1 cellular context compared by ENCODE assay signal in the genomic region with DNA sequence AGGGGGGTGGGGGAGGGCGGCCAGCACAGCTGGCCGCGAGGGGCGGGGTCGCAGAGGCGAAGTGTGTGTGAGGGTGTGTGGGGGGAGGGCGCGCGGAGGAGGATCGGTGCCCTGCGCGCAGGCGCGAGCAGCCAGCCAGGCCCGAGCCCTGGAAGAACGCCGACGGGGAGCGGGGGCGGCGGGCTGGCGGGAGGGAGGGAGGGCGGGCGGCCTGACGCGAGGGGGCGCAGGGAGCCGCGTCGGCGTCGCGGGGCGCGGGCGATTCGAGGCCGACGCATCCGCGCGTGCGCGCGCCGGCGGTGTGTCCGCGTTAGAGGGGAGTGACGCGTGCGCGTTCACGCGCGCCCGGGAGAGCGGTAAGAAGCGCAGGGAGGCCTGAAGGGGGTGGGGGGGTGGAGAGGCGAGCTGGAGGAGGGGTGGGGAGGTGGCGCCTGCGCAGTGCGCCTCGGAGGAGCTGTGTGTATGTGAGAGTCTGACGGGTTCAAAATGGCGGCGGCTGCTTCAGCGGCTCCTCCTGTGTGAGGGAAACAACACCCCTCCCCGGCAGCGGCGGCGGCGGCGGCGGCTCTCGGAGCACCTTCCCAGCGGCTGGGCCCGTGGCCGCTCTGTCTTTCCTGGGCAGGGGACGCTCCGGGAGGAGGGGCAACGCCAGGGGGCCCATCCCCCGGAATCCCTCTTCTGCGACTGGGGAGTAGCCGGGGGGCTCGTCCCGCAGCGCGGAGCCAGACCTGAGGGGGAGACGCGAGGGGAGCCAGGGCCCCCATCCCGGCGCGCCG.
TF ChIP-seq lines count a peak whose summit lies in the region.

A gene (plus strand): TSS at position 463 of the 776 bp plus-strand sequence. CDS start 2,054 bp downstream, outside the sequence.

TF ChIP-seq in HepG2, 621 proteins besides CTCF, POLR2A, EP300 and RAD21 (continued from another document and continues in another):
- TF ChIP-seq SALL1 (CRISPR knock-in tag; IDR thresholded peaks at IDR 0.05) (peak; percentile 53; the same call in 1 of the 2 replicates), FOXC1 (CRISPR knock-in tag; IDR thresholded peaks at IDR 0.05; ENCODE audit: borderline replicate concordance) (peak; percentile 42; the same call in 1 of the 2 replicates), YY1 (IDR thresholded peaks at IDR 0.05; ENCODE audit: insufficient read depth, insufficient replicate concordance, low read depth, low read length) (peak; percentile 93), THAP11 (CRISPR knock-in tag; IDR thresholded peaks at IDR 0.05) (peak; percentile 47), ZNF850 (CRISPR knock-in tag; conservative IDR thresholded peaks at IDR 0.05) (no peak), HNF4G (IDR thresholded peaks at IDR 0.05; ENCODE audit: borderline replicate concordance, low read depth, low read length) (no peak), HNF4G (CRISPR knock-in tag; IDR thresholded peaks at IDR 0.05; ENCODE audit: borderline replicate concordance, low read depth) (0 out of 2 replicates have a peak, but pooled peaks have one; percentile 13), RBFOX2 (IDR thresholded peaks at IDR 0.05; ENCODE audit: low read depth, low read length) (peak; percentile 80), SETDB1 (CRISPR knock-in tag; IDR thresholded peaks at IDR 0.05; ENCODE audit: borderline replicate concordance) (no peak), ZFY (CRISPR knock-in tag; IDR thresholded peaks at IDR 0.05) (peak; percentile 40; the same call in 1 of the 2 replicates), SP4 (CRISPR knock-in tag; IDR thresholded peaks at IDR 0.05) (0 out of 2 replicates have a peak, but pooled peaks have one; percentile 43), ZFX (CRISPR knock-in tag; IDR thresholded peaks at IDR 0.05; ENCODE audit: low read depth) (peak; percentile 76), ZNF768 (CRISPR knock-in tag; IDR thresholded peaks at IDR 0.05) (peak; percentile 12; the same call in 1 of the 2 replicates), ZNF775 (CRISPR knock-in tag; IDR thresholded peaks at IDR 0.05; ENCODE audit: borderline replicate concordance) (no peak), MATR3 (CRISPR knock-in tag; IDR thresholded peaks at IDR 0.05) (no peak), KLF11 (CRISPR knock-in tag; IDR thresholded peaks at IDR 0.05) (no peak), TMF1 (CRISPR knock-in tag; IDR thresholded peaks at IDR 0.05; ENCODE audit: low read depth) (no peak), ZNF430 (CRISPR knock-in tag; IDR thresholded peaks at IDR 0.05) (0 out of 2 replicates have a peak, but pooled peaks have one; percentile 50), ZNF17 (CRISPR knock-in tag; IDR thresholded peaks at IDR 0.05) (no peak), ZNF569 (CRISPR knock-in tag; IDR thresholded peaks at IDR 0.05; ENCODE audit: borderline replicate concordance) (no peak), HOXA3 (CRISPR knock-in tag; IDR thresholded peaks at IDR 0.05) (peak; percentile 77; the same call in 1 of the 2 replicates), KAT7 (CRISPR knock-in tag; IDR thresholded peaks at IDR 0.05; ENCODE audit: borderline replicate concordance) (peak; percentile 57; the same call in 1 of the 2 replicates), ZBTB8A (CRISPR knock-in tag; IDR thresholded peaks at IDR 0.05; ENCODE audit: borderline replicate concordance, low read depth) (no peak), KDM2A (CRISPR knock-in tag; IDR thresholded peaks at IDR 0.05; ENCODE audit: borderline replicate concordance, low read depth) (peak; percentile 76), PHF8 (CRISPR knock-in tag; IDR thresholded peaks at IDR 0.05) (peak; percentile 87), POLR2G (IDR thresholded peaks at IDR 0.05; ENCODE audit: low read depth, low read length) (peak; percentile 78), KLF16 (CRISPR knock-in tag; IDR thresholded peaks at IDR 0.05) (peak in 1 of 2 experiments; percentile 47; a peak in 1 of 4 replicates), SMAD9 (CRISPR knock-in tag; IDR thresholded peaks at IDR 0.05) (peak; percentile 57; the same call in 1 of the 2 replicates), ZNF44 (CRISPR knock-in tag; IDR thresholded peaks at IDR 0.05) (no peak), PPARG (CRISPR knock-in tag; conservative IDR thresholded peaks at IDR 0.05) (no peak), GZF1 (CRISPR knock-in tag; IDR thresholded peaks at IDR 0.05) (no peak)
- TF ChIP-seq, protein P1, sequence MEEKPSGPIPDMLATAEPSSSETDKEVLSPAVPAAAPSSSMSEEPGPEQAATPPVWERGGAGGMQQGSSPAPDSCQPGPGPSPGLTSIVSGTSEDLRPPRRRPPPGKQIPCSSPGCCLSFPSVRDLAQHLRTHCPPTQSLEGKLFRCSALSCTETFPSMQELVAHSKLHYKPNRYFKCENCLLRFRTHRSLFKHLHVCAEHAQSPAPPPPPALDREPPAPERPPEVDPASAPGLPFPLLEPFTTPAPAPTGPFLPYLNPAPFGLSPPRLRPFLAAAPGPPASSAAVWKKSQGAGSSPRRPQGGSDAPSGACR (CRISPR knock-in tag; IDR thresholded peaks at IDR 0.05): no peak
- TF ChIP-seq, protein P2, sequence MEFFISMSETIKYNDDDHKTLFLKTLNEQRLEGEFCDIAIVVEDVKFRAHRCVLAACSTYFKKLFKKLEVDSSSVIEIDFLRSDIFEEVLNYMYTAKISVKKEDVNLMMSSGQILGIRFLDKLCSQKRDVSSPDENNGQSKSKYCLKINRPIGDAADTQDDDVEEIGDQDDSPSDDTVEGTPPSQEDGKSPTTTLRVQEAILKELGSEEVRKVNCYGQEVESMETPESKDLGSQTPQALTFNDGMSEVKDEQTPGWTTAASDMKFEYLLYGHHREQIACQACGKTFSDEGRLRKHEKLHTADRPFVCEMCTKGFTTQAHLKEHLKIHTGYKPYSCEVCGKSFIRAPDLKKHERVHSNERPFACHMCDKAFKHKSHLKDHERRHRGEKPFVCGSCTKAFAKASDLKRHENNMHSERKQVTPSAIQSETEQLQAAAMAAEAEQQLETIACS (CRISPR knock-in tag; IDR thresholded peaks at IDR 0.05): peak; percentile 93
- TF ChIP-seq, protein P3, sequence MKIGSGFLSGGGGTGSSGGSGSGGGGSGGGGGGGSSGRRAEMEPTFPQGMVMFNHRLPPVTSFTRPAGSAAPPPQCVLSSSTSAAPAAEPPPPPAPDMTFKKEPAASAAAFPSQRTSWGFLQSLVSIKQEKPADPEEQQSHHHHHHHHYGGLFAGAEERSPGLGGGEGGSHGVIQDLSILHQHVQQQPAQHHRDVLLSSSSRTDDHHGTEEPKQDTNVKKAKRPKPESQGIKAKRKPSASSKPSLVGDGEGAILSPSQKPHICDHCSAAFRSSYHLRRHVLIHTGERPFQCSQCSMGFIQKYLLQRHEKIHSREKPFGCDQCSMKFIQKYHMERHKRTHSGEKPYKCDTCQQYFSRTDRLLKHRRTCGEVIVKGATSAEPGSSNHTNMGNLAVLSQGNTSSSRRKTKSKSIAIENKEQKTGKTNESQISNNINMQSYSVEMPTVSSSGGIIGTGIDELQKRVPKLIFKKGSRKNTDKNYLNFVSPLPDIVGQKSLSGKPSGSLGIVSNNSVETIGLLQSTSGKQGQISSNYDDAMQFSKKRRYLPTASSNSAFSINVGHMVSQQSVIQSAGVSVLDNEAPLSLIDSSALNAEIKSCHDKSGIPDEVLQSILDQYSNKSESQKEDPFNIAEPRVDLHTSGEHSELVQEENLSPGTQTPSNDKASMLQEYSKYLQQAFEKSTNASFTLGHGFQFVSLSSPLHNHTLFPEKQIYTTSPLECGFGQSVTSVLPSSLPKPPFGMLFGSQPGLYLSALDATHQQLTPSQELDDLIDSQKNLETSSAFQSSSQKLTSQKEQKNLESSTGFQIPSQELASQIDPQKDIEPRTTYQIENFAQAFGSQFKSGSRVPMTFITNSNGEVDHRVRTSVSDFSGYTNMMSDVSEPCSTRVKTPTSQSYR (CRISPR knock-in tag; IDR thresholded peaks at IDR 0.05; ENCODE audit: borderline replicate concordance): peak; percentile 43; the same call in 1 of the 2 replicates
- TF ChIP-seq, protein P4, sequence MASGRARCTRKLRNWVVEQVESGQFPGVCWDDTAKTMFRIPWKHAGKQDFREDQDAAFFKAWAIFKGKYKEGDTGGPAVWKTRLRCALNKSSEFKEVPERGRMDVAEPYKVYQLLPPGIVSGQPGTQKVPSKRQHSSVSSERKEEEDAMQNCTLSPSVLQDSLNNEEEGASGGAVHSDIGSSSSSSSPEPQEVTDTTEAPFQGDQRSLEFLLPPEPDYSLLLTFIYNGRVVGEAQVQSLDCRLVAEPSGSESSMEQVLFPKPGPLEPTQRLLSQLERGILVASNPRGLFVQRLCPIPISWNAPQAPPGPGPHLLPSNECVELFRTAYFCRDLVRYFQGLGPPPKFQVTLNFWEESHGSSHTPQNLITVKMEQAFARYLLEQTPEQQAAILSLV (CRISPR knock-in tag; IDR thresholded peaks at IDR 0.05; ENCODE audit: borderline replicate concordance): 0 out of 2 replicates have a peak, but pooled peaks have one; percentile 36
- TF ChIP-seq, protein P5, sequence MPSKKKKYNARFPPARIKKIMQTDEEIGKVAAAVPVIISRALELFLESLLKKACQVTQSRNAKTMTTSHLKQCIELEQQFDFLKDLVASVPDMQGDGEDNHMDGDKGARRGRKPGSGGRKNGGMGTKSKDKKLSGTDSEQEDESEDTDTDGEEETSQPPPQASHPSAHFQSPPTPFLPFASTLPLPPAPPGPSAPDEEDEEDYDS (CRISPR knock-in tag; IDR thresholded peaks at IDR 0.05): 0 out of 2 replicates have a peak, but pooled peaks have one; percentile 19
- TF ChIP-seq, protein P6, sequence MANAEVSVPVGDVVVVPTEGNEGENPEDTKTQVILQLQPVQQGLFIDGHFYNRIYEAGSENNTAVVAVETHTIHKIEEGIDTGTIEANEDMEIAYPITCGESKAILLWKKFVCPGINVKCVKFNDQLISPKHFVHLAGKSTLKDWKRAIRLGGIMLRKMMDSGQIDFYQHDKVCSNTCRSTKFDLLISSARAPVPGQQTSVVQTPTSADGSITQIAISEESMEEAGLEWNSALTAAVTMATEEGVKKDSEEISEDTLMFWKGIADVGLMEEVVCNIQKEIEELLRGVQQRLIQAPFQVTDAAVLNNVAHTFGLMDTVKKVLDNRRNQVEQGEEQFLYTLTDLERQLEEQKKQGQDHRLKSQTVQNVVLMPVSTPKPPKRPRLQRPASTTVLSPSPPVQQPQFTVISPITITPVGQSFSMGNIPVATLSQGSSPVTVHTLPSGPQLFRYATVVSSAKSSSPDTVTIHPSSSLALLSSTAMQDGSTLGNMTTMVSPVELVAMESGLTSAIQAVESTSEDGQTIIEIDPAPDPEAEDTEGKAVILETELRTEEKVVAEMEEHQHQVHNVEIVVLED (CRISPR knock-in tag; IDR thresholded peaks at IDR 0.05; ENCODE audit: borderline replicate concordance): peak; percentile 69
- TF ChIP-seq, protein P7, sequence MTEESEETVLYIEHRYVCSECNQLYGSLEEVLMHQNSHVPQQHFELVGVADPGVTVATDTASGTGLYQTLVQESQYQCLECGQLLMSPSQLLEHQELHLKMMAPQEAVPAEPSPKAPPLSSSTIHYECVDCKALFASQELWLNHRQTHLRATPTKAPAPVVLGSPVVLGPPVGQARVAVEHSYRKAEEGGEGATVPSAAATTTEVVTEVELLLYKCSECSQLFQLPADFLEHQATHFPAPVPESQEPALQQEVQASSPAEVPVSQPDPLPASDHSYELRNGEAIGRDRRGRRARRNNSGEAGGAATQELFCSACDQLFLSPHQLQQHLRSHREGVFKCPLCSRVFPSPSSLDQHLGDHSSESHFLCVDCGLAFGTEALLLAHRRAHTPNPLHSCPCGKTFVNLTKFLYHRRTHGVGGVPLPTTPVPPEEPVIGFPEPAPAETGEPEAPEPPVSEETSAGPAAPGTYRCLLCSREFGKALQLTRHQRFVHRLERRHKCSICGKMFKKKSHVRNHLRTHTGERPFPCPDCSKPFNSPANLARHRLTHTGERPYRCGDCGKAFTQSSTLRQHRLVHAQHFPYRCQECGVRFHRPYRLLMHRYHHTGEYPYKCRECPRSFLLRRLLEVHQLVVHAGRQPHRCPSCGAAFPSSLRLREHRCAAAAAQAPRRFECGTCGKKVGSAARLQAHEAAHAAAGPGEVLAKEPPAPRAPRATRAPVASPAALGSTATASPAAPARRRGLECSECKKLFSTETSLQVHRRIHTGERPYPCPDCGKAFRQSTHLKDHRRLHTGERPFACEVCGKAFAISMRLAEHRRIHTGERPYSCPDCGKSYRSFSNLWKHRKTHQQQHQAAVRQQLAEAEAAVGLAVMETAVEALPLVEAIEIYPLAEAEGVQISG (CRISPR knock-in tag; IDR thresholded peaks at IDR 0.05): peak; percentile 22; the same call in 1 of the 2 replicates
- TF ChIP-seq, protein P8, sequence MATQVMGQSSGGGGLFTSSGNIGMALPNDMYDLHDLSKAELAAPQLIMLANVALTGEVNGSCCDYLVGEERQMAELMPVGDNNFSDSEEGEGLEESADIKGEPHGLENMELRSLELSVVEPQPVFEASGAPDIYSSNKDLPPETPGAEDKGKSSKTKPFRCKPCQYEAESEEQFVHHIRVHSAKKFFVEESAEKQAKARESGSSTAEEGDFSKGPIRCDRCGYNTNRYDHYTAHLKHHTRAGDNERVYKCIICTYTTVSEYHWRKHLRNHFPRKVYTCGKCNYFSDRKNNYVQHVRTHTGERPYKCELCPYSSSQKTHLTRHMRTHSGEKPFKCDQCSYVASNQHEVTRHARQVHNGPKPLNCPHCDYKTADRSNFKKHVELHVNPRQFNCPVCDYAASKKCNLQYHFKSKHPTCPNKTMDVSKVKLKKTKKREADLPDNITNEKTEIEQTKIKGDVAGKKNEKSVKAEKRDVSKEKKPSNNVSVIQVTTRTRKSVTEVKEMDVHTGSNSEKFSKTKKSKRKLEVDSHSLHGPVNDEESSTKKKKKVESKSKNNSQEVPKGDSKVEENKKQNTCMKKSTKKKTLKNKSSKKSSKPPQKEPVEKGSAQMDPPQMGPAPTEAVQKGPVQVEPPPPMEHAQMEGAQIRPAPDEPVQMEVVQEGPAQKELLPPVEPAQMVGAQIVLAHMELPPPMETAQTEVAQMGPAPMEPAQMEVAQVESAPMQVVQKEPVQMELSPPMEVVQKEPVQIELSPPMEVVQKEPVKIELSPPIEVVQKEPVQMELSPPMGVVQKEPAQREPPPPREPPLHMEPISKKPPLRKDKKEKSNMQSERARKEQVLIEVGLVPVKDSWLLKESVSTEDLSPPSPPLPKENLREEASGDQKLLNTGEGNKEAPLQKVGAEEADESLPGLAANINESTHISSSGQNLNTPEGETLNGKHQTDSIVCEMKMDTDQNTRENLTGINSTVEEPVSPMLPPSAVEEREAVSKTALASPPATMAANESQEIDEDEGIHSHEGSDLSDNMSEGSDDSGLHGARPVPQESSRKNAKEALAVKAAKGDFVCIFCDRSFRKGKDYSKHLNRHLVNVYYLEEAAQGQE (IDR thresholded peaks at IDR 0.05; ENCODE audit: borderline replicate concordance in 1 of 2, low read depth in 1 of 2, low read length in 2 of 2): no peak
- TF ChIP-seq, protein P9, sequence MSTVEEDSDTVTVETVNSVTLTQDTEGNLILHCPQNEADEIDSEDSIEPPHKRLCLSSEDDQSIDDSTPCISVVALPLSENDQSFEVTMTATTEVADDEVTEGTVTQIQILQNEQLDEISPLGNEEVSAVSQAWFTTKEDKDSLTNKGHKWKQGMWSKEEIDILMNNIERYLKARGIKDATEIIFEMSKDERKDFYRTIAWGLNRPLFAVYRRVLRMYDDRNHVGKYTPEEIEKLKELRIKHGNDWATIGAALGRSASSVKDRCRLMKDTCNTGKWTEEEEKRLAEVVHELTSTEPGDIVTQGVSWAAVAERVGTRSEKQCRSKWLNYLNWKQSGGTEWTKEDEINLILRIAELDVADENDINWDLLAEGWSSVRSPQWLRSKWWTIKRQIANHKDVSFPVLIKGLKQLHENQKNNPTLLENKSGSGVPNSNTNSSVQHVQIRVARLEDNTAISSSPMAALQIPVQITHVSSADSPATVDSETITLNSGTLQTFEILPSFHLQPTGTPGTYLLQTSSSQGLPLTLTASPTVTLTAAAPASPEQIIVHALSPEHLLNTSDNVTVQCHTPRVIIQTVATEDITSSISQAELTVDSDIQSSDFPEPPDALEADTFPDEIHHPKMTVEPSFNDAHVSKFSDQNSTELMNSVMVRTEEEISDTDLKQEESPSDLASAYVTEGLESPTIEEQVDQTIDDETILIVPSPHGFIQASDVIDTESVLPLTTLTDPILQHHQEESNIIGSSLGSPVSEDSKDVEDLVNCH (CRISPR knock-in tag; IDR thresholded peaks at IDR 0.05): no peak
